ENCODE assay signal across 8 cellular contexts in the genomic region with DNA sequence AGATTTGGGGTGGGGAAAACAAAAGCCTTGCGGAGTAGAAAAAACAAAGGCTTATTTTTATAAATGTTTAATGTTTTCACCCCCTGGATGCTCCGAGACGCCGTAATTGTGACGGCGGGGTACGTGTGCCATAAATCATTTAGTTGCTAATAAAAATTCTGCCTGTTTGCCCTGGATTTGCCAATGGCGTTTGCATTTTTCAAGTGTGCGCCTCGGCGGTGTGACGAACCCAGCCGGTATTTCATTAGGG.
DNase-seq lines count a peak whose midpoint lies in the region; TF ChIP-seq lines count a peak whose summit lies in the region.

No MANE protein-coding gene starts in this region.

- H3K36me3 ChIP-seq in HUES6 (ENCODE audit: control insufficient read depth, insufficient read depth, low read length) (no peaks in the 10 kb centered on the region), muscle layer of colon (ENCODE audit: insufficient read depth, low read length) (no peaks in the 10 kb centered on the region)

- H3K9ac ChIP-seq in HUES6 (ENCODE audit: low read length) (peak overlapping the region; percentile 97), muscle layer of colon (ENCODE audit: low read length) (peak overlapping the region; percentile 99)

- H3K4me3 ChIP-seq in AG10803 (ENCODE audit: low read length) = peak overlapping the region; percentile 94
- peak overlapping the region; percentile 76 for H3K4me3 ChIP-seq in HUES6 (ENCODE audit: low read depth, low read length)
- H3K4me3 ChIP-seq in muscle layer of colon (ENCODE audit: low read depth in 1 of 2, low read length in 2 of 2) = peak overlapping the region; percentile 90 to 93

- H3K4me1 ChIP-seq in HUES6 (ENCODE audit: control insufficient read depth, insufficient read depth, low read length) (peaks cover 29% of the 10 kb centered on the region), muscle layer of colon (ENCODE audit: insufficient read depth, low read length) (peaks cover 18% of the 10 kb centered on the region)

- DNase-seq in AG10803 (ENCODE audit: low read depth) (peak; percentile 87), GM20000 (ENCODE audit: low spot score) (no peak), cerebellar nuclear complex (lab: John Stamatoyannopoulos, UW) (no peak), GOT3 (lab: John Stamatoyannopoulos, UW) (no peak), NK-92 (lab: John Stamatoyannopoulos, UW; ENCODE audit: unreplicated experiment) (no peak)

- H3K27ac ChIP-seq in HUES6 (ENCODE audit: low read depth, low read length) (peak overlapping the region; percentile 97), cingulate gyrus (ENCODE audit: low read depth, low read length) (peak overlapping the region; percentile 99), muscle layer of colon (ENCODE audit: low read depth, low read length) (peak overlapping the region; percentile 99)

- no peak for TF ChIP-seq CTCF in AG10803 (conservative IDR thresholded peaks at IDR 0.05; ENCODE audit: low read length)
- no peak for TF ChIP-seq CTCF in GM20000 (IDR thresholded peaks at IDR 0.05; ENCODE audit: extremely low read depth, missing control alignments)

- peaks cover 43% of the 10 kb centered on the region for H3K27me3 ChIP-seq in HUES6 (ENCODE audit: control insufficient read depth, insufficient read depth, low read length)
- no peaks in the 10 kb centered on the region for H3K27me3 ChIP-seq in muscle layer of colon (ENCODE audit: control insufficient read depth in 1 of 2, insufficient read depth in 2 of 2, low read length in 2 of 2)

- H3K9me3 ChIP-seq in HUES6 (ENCODE audit: control insufficient read depth, insufficient read depth, low read depth, low read length) (no peaks in the 10 kb centered on the region), muscle layer of colon (ENCODE audit: low read length) (no peaks in the 10 kb centered on the region)
